In genomic region chr6:31058128-31058894, GRCh38 we compare ENCODE assay signal across 8 cellular contexts. TPM values are rescaled to one million over a fixed set of nuclear protein-coding genes. Genes with fewer than 3 reads are reported as not detected.
DNase-seq lines count a peak whose midpoint lies in the region; ATAC-seq and TF ChIP-seq lines count a peak whose summit lies in the region.

No MANE protein-coding gene starts in this region.

- peak; percentile 29 for TF ChIP-seq RAD21 in Ishikawa (IDR thresholded peaks at IDR 0.05; ENCODE audit: low read depth)

- H3K4me3 Mint-ChIP-seq in T-cell: no peak overlapping the region

- no peak overlapping the region for H3K27ac Mint-ChIP-seq in T-cell

- H3K27me3 ChIP-seq in layer of hippocampus (ENCODE audit: control insufficient read depth, insufficient read depth, low read length): no peaks in the 10 kb centered on the region

- H3K4me1 Mint-ChIP-seq in T-cell: no peaks in the 10 kb centered on the region

- POLR2A ChIA-PET in T-cell (lab: Charles Lee): no interaction called here

- H3K9me3 Mint-ChIP-seq in T-cell: no peaks in the 10 kb centered on the region

- DNase-seq in EH (ENCODE audit: low read depth) (peak; percentile 91), astrocyte of the hippocampus (ENCODE audit: low read depth, low spot score) (peak; percentile 87), GF-D8 (lab: John Stamatoyannopoulos, UW) (no peak), T-cell (no peak)

- CTCF ChIA-PET in T-cell (lab: Charles Lee): interaction anchor here in 1 of 2 donors (0.7 kb wide), 1 partner anchor 394 kb away, joined by 4 read pairs; no protein-coding TSS in a partner anchor

- TF ChIP-seq EP300 in Ishikawa (IDR thresholded peaks at IDR 0.05; ENCODE audit: borderline replicate concordance): no peak

- no peaks in the 10 kb centered on the region for H3K36me3 Mint-ChIP-seq in T-cell

- no peak for ATAC-seq in HG03469 (IDR thresholded peaks at IDR 0.05; ENCODE audit: unreplicated experiment)
- ATAC-seq in T-cell (replicated peaks in 1 of 4): no peak
- ATAC-seq in GM18868 (IDR thresholded peaks at IDR 0.05; ENCODE audit: unreplicated experiment): no peak

- peak overlapping the region; percentile 63 for H3K27ac ChIP-seq in layer of hippocampus (ENCODE audit: low read depth, low read length)

- H3K27me3 Mint-ChIP-seq in T-cell: peaks cover 8 to 19% of the 10 kb centered on the region in 2 donors

TF ChIP-seq in Ishikawa, 13 proteins besides CTCF, POLR2A, EP300 and RAD21:
- TF ChIP-seq CEBPB (IDR thresholded peaks at IDR 0.05): no peak
- TF ChIP-seq MAX (IDR thresholded peaks at IDR 0.05): no peak
- no peak for TF ChIP-seq USF1 (IDR thresholded peaks at IDR 0.05)
- TF ChIP-seq YY1 (IDR thresholded peaks at IDR 0.05; ENCODE audit: low read depth): no peak
- no peak for TF ChIP-seq TEAD4 (IDR thresholded peaks at IDR 0.05)
- no peak for TF ChIP-seq FOXM1 (IDR thresholded peaks at IDR 0.05; ENCODE audit: borderline replicate concordance, low read depth)
- no peak for TF ChIP-seq NFIC (IDR thresholded peaks at IDR 0.05)
- TF ChIP-seq REST (IDR thresholded peaks at IDR 0.05; ENCODE audit: low read depth): no peak
- no peak for TF ChIP-seq TAF1 (IDR thresholded peaks at IDR 0.05; ENCODE audit: low read depth)
- no peak for TF ChIP-seq ZBTB7A (IDR thresholded peaks at IDR 0.05; ENCODE audit: low read depth)
- TF ChIP-seq CREB1 (IDR thresholded peaks at IDR 0.05; ENCODE audit: low read depth): no peak
- TF ChIP-seq EGR1 (IDR thresholded peaks at IDR 0.05): no peak
- no peak for TF ChIP-seq TCF12 (IDR thresholded peaks at IDR 0.05; ENCODE audit: low read depth)

RNA-seq across cellular contexts. Expression of gene MUC22, which starts 48.0 kb away (rescaled TPM):
- not detected for total RNA-seq in T-cell

RNA-seq across cellular contexts. Expression of gene C6orf15, which starts 54.1 kb away (rescaled TPM):
- total RNA-seq in T-cell: not detected

RNA-seq across cellular contexts. Expression of gene PSORS1C1, which starts 56.3 kb away (rescaled TPM):
- total RNA-seq in T-cell: not detected

Comparison
In these comparisons a context has a peak if more than half of its experiments do, and no peak if none do; other contexts are left out.
1. DNase-seq: peak in EH (single experiment) and astrocyte of the hippocampus (single experiment); none in GF-D8 (single experiment) and T-cell (0 of 34).